ENCODE assay signal across 1 cellular context in the genomic region with DNA sequence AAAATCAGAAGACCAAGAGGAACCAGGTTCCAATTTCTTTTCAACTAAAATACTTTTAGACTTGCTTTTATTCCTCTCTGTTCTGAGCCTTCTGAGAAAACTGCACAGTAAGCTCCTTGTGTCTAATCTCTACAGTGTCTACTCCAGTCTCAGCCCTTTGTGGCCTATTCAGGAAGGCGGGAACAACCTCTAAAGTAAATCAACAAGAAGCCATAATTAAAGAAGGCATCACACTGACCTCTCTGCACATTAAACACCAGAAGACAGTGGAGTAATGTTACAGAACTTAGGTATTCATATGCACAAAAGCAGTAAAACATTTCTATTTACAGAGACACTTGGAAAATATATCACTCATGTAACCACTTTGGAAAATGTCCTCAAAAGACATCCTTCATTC.
TF ChIP-seq lines count a peak whose summit lies in the region.

No MANE protein-coding gene starts in this region.

TF ChIP-seq in SK-N-SH treated with all-trans-retinoic acid at 6 μM for 48 hours, 23 proteins besides CTCF, POLR2A, EP300 and RAD21 (continued from another document):
- TF ChIP-seq RARB (CRISPR knock-in tag; IDR thresholded peaks at IDR 0.05) = no peak
- no peak for TF ChIP-seq ZC3H10 (CRISPR knock-in tag; IDR thresholded peaks at IDR 0.05)
- TF ChIP-seq TCF4 (CRISPR knock-in tag; IDR thresholded peaks at IDR 0.05; ENCODE audit: borderline replicate concordance) = no peak
- TF ChIP-seq BACH2 (CRISPR knock-in tag; IDR thresholded peaks at IDR 0.05; ENCODE audit: borderline replicate concordance) = no peak
